In genomic region chr3:98708682-98709081, GRCh38 we compare ENCODE assay signal across 1 cellular context. TPM values are rescaled to one million over a fixed set of nuclear protein-coding genes. Genes with fewer than 3 reads are reported as not detected.
"Had no signal": no experiment of that assay in that cellular context is flagged by ENCODE, and none has a peak within 500 bp of the region (broad histone marks: within the 10 kb centered on the region; RNA-seq: fewer than 3 reads in every experiment).

No MANE protein-coding gene starts in this region.

RNA-seq across cellular contexts. Expression of gene ST3GAL6, which starts 54.5 kb away (rescaled TPM):
- total RNA-seq: activated CD4-positive, alpha-beta memory T cell treated with anti-CD3 and anti-CD28 coated beads, Interleukin-2, amount 10 ng/mL, durations not matched to agents 7 days and 5 days had no signal
